ENCODE assay signal across 1 cellular context in genomic region chr19:6460099-6460884, GRCh38.
TF ChIP-seq lines count a peak whose summit lies in the region.

No MANE protein-coding gene starts in this region.

TF ChIP-seq in HepG2, 621 proteins besides CTCF, POLR2A, EP300 and RAD21 (continued from another document and continues in another):
- TF ChIP-seq ZXDC (CRISPR knock-in tag; IDR thresholded peaks at IDR 0.05) (no peak), HNRNPUL1 (IDR thresholded peaks at IDR 0.05; ENCODE audit: low read depth, low read length) (no peak), KMT2B (CRISPR knock-in tag; IDR thresholded peaks at IDR 0.05) (no peak; the same call in 1 of the 2 replicates), SMYD3 (CRISPR knock-in tag; IDR thresholded peaks at IDR 0.05) (no peak), ZNF431 (CRISPR knock-in tag; IDR thresholded peaks at IDR 0.05; ENCODE audit: borderline replicate concordance, low read depth) (no peak), ZNF773 (CRISPR knock-in tag; IDR thresholded peaks at IDR 0.05; ENCODE audit: borderline replicate concordance) (no peak), ZMAT5 (CRISPR knock-in tag; IDR thresholded peaks at IDR 0.05; ENCODE audit: borderline replicate concordance, low read depth) (no peak), SMAD3 (CRISPR knock-in tag; IDR thresholded peaks at IDR 0.05) (no peak), ZC3H13 (CRISPR knock-in tag; IDR thresholded peaks at IDR 0.05) (no peak), RNF2 (conservative IDR thresholded peaks at IDR 0.05; ENCODE audit: low read depth) (no peak), KLF11 (CRISPR knock-in tag; IDR thresholded peaks at IDR 0.05) (no peak), ZFP91 (CRISPR knock-in tag; IDR thresholded peaks at IDR 0.05; ENCODE audit: borderline replicate concordance) (peak; percentile 100), HMGA1 (CRISPR knock-in tag; conservative IDR thresholded peaks at IDR 0.05) (no peak), NFE2L1 (CRISPR knock-in tag; IDR thresholded peaks at IDR 0.05; ENCODE audit: borderline replicate concordance) (no peak), HNF1B (CRISPR knock-in tag; IDR thresholded peaks at IDR 0.05) (peak; percentile 81), FOXP1 (IDR thresholded peaks at IDR 0.05) (no peak), FOXP1 (CRISPR knock-in tag; IDR thresholded peaks at IDR 0.05) (no peak; the same call in 1 of the 2 replicates), ATF3 (CRISPR knock-in tag; IDR thresholded peaks at IDR 0.05) (no peak; the same call in 1 of the 2 replicates), ZNF878 (CRISPR knock-in tag; IDR thresholded peaks at IDR 0.05) (no peak), ZNF382 (CRISPR knock-in tag; IDR thresholded peaks at IDR 0.05; ENCODE audit: borderline replicate concordance) (no peak), PRMT3 (CRISPR knock-in tag; IDR thresholded peaks at IDR 0.05; ENCODE audit: borderline replicate concordance, low read depth) (no peak), ZIK1 (CRISPR knock-in tag; IDR thresholded peaks at IDR 0.05; ENCODE audit: borderline replicate concordance, low read depth) (no peak), AGO1 (IDR thresholded peaks at IDR 0.05; ENCODE audit: low read depth, low read length, poor library complexity, severe bottlenecking) (no peak), ETV6 (CRISPR knock-in tag; conservative IDR thresholded peaks at IDR 0.05) (0 out of 2 replicates have a peak, but pooled peaks have one; percentile 18), HNF1A (IDR thresholded peaks at IDR 0.05; ENCODE audit: low read depth) (no peak), HNF1A (CRISPR knock-in tag; IDR thresholded peaks at IDR 0.05; ENCODE audit: borderline replicate concordance) (peak; percentile 61; the same call in 1 of the 2 replicates), CBX1 (IDR thresholded peaks at IDR 0.05; ENCODE audit: low read depth) (no peak), ZNF484 (CRISPR knock-in tag; IDR thresholded peaks at IDR 0.05; ENCODE audit: borderline replicate concordance, low read depth) (no peak), ZNF101 (CRISPR knock-in tag; IDR thresholded peaks at IDR 0.05; ENCODE audit: borderline replicate concordance, low read depth) (no peak), MIXL1 (CRISPR knock-in tag; IDR thresholded peaks at IDR 0.05) (no peak; the same call in 1 of the 2 replicates), GFI1 (CRISPR knock-in tag; IDR thresholded peaks at IDR 0.05; ENCODE audit: borderline replicate concordance) (no peak), ZFP90 (CRISPR knock-in tag; IDR thresholded peaks at IDR 0.05; ENCODE audit: borderline replicate concordance) (peak; percentile 84; the same call in 1 of the 2 replicates), FOXA1 (IDR thresholded peaks at IDR 0.05) (no peak), FOXA1 (CRISPR knock-in tag; IDR thresholded peaks at IDR 0.05) (no peak), CREBL2 (CRISPR knock-in tag; IDR thresholded peaks at IDR 0.05; ENCODE audit: borderline replicate concordance) (no peak), PPARG (CRISPR knock-in tag; conservative IDR thresholded peaks at IDR 0.05) (0 out of 2 replicates have a peak, but pooled peaks have one; percentile 23), ZNF883 (CRISPR knock-in tag; IDR thresholded peaks at IDR 0.05; ENCODE audit: not compliant biosample characterization) (no peak), MXD1 (CRISPR knock-in tag; IDR thresholded peaks at IDR 0.05) (no peak)
- TF ChIP-seq, protein P1, sequence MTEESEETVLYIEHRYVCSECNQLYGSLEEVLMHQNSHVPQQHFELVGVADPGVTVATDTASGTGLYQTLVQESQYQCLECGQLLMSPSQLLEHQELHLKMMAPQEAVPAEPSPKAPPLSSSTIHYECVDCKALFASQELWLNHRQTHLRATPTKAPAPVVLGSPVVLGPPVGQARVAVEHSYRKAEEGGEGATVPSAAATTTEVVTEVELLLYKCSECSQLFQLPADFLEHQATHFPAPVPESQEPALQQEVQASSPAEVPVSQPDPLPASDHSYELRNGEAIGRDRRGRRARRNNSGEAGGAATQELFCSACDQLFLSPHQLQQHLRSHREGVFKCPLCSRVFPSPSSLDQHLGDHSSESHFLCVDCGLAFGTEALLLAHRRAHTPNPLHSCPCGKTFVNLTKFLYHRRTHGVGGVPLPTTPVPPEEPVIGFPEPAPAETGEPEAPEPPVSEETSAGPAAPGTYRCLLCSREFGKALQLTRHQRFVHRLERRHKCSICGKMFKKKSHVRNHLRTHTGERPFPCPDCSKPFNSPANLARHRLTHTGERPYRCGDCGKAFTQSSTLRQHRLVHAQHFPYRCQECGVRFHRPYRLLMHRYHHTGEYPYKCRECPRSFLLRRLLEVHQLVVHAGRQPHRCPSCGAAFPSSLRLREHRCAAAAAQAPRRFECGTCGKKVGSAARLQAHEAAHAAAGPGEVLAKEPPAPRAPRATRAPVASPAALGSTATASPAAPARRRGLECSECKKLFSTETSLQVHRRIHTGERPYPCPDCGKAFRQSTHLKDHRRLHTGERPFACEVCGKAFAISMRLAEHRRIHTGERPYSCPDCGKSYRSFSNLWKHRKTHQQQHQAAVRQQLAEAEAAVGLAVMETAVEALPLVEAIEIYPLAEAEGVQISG (CRISPR knock-in tag; IDR thresholded peaks at IDR 0.05): peak; percentile 61
- TF ChIP-seq, protein P2, sequence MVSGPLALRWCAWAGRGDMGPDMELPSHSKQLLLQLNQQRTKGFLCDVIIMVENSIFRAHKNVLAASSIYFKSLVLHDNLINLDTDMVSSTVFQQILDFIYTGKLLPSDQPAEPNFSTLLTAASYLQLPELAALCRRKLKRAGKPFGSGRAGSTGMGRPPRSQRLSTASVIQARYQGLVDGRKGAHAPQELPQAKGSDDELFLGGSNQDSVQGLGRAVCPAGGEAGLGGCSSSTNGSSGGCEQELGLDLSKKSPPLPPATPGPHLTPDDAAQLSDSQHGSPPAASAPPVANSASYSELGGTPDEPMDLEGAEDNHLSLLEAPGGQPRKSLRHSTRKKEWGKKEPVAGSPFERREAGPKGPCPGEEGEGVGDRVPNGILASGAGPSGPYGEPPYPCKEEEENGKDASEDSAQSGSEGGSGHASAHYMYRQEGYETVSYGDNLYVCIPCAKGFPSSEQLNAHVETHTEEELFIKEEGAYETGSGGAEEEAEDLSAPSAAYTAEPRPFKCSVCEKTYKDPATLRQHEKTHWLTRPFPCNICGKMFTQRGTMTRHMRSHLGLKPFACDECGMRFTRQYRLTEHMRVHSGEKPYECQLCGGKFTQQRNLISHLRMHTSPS (CRISPR knock-in tag; IDR thresholded peaks at IDR 0.05; ENCODE audit: low read depth): no peak
- TF ChIP-seq, protein P3, sequence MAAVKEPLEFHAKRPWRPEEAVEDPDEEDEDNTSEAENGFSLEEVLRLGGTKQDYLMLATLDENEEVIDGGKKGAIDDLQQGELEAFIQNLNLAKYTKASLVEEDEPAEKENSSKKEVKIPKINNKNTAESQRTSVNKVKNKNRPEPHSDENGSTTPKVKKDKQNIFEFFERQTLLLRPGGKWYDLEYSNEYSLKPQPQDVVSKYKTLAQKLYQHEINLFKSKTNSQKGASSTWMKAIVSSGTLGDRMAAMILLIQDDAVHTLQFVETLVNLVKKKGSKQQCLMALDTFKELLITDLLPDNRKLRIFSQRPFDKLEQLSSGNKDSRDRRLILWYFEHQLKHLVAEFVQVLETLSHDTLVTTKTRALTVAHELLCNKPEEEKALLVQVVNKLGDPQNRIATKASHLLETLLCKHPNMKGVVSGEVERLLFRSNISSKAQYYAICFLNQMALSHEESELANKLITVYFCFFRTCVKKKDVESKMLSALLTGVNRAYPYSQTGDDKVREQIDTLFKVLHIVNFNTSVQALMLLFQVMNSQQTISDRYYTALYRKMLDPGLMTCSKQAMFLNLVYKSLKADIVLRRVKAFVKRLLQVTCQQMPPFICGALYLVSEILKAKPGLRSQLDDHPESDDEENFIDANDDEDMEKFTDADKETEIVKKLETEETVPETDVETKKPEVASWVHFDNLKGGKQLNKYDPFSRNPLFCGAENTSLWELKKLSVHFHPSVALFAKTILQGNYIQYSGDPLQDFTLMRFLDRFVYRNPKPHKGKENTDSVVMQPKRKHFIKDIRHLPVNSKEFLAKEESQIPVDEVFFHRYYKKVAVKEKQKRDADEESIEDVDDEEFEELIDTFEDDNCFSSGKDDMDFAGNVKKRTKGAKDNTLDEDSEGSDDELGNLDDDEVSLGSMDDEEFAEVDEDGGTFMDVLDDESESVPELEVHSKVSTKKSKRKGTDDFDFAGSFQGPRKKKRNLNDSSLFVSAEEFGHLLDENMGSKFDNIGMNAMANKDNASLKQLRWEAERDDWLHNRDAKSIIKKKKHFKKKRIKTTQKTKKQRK (IDR thresholded peaks at IDR 0.05; ENCODE audit: low read length): no peak
